8 cellular contexts compared by ENCODE assay signal in the genomic region with DNA sequence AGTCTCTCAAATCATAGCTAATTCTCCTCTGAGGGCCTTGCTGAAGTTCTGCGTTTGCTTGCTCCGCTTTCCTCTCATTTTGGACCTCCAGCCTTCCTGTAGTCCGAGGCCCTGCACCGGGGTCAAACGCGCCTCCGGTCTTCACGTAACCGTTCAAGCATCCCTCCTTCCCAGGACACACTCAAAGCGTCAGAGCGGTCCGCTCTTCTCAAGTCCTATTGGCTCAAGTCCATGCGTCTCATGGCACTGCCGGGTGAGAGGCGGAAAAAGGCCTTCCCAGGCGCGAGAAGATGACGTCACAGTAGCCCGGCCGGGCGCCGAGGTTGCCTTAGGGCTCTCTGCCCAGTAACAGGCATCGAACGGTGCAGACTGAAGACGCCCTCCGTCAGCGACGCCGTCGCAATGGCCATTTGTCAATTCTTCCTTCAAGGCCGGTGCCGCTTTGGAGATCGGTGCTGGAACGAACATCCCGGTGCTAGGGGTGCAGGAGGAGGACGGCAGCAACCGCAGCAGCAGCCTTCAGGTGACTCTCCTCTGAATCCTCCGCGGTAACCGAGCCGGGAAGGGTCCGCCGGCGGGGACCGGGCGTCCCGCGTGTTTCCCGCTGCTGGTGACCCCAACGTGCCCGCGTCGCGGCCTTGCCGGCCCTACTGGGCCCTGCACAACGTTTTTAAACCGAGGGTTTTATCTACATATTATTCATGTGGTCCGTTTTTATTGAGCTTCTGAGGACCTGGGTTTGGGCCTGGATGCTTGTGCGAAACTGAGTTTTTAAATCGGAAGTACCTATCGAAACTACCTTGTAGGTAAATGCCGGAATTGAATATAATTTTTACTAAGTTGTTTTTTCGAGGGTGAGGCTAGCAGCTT. TPM values are rescaled to one million over a fixed set of nuclear protein-coding genes. Genes with fewer than 3 reads are reported as not detected.
DNase-seq lines count a peak whose midpoint lies in the region; ATAC-seq and TF ChIP-seq lines count a peak whose summit lies in the region.

A gene with protein sequence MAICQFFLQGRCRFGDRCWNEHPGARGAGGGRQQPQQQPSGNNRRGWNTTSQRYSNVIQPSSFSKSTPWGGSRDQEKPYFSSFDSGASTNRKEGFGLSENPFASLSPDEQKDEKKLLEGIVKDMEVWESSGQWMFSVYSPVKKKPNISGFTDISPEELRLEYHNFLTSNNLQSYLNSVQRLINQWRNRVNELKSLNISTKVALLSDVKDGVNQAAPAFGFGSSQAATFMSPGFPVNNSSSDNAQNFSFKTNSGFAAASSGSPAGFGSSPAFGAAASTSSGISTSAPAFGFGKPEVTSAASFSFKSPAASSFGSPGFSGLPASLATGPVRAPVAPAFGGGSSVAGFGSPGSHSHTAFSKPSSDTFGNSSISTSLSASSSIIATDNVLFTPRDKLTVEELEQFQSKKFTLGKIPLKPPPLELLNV (plus strand): TSS at position 365 of the 870 bp plus-strand sequence. CDS start 38 bp downstream, at position 403.

- H3K36me3 Mint-ChIP-seq in activated CD4-positive, alpha-beta T cell treated with anti-CD3 and anti-CD28 coated beads, Interleukin-2, amount 10 ng/mL, durations not matched to agents 24 days and 14 days (ENCODE audit: low read depth) = peaks cover 20% of the 10 kb centered on the region

- POLR2A ChIA-PET in BJ (lab: Charles Lee) = no interaction called here

- intact Hi-C loops in activated CD4-positive, alpha-beta T cell treated with anti-CD3 and anti-CD28 coated beads, Interleukin-2, amount 10 ng/mL, durations not matched to agents 24 days and 14 days (cut with micrococcal nuclease) = loop anchor here (1.0 to 10.0 kb wide), 10 partner anchors 77 to 1755 kb away; a partner anchor contains a TSS
- intact Hi-C loops in colonic mucosa (cut with DNase I) = loop anchor here (5.0 kb wide), 1 partner anchor 80 kb away; no protein-coding TSS in a partner anchor

- no peaks in the 10 kb centered on the region for H3K27me3 ChIP-seq in BJ (ENCODE audit: control insufficient read depth, insufficient read depth, low read length)
- H3K27me3 ChIP-seq in colonic mucosa = no peaks in the 10 kb centered on the region
- no peaks in the 10 kb centered on the region for H3K27me3 ChIP-seq in layer of hippocampus (ENCODE audit: control insufficient read depth, insufficient read depth, low read length)

- H3K36me3 ChIP-seq in BJ (ENCODE audit: control insufficient read depth, insufficient read depth, low read length) = no peaks in the 10 kb centered on the region
- no peaks in the 10 kb centered on the region for H3K36me3 ChIP-seq in colonic mucosa

- H3K4me3 Mint-ChIP-seq in activated CD4-positive, alpha-beta T cell treated with anti-CD3 and anti-CD28 coated beads, Interleukin-2, amount 10 ng/mL, durations not matched to agents 24 days and 14 days = peak within 1 kb of the TSS; percentile 94

- CTCF ChIA-PET in BJ (lab: Yijun Ruan, JAX) = interaction anchor here (0.7 to 4.0 kb wide), 3 partner anchors 90 to 96 kb away, joined by 3 to 32 read pairs (median 5); no protein-coding TSS in a partner anchor

- H3K4me3 ChIP-seq in BJ (ENCODE audit: low read depth, low read length) = peak within 1 kb of the TSS; percentile 79
- H3K4me3 ChIP-seq in colonic mucosa = peak within 1 kb of the TSS; percentile 93

- no peaks in the 10 kb centered on the region for H3K9me3 ChIP-seq in colonic mucosa

- no peaks in the 10 kb centered on the region for H3K9me3 Mint-ChIP-seq in activated CD4-positive, alpha-beta T cell treated with anti-CD3 and anti-CD28 coated beads, Interleukin-2, amount 10 ng/mL, durations not matched to agents 24 days and 14 days

- peaks cover 31% of the 10 kb centered on the region for H3K4me1 Mint-ChIP-seq in activated CD4-positive, alpha-beta T cell treated with anti-CD3 and anti-CD28 coated beads, Interleukin-2, amount 10 ng/mL, durations not matched to agents 24 days and 14 days

- peak within 1 kb of the TSS; percentile 72 to 96 for H3K9ac ChIP-seq in colonic mucosa (ENCODE audit: low read depth in 2 of 2, low read length in 2 of 2)

- TF ChIP-seq CTCF in BJ (IDR thresholded peaks at IDR 0.05; ENCODE audit: insufficient read depth, low read depth, low read length) (no peak), colonic mucosa (IDR thresholded peaks at IDR 0.05) (no peak)

- H3K27ac ChIP-seq in colonic mucosa = peak within 1 kb of the TSS; percentile 95
- H3K27ac ChIP-seq in layer of hippocampus (ENCODE audit: low read depth, low read length) = peak within 1 kb of the TSS; percentile 93

- peaks cover 8% of the 10 kb centered on the region for H3K4me1 ChIP-seq in colonic mucosa

- ATAC-seq in GM19324 (IDR thresholded peaks at IDR 0.05; ENCODE audit: low FRiP score, unreplicated experiment) (peak; percentile 97), HG03469 (IDR thresholded peaks at IDR 0.05; ENCODE audit: unreplicated experiment) (peak; percentile 93)

- peak within 1 kb of the TSS; percentile 99 for H3K27ac Mint-ChIP-seq in activated CD4-positive, alpha-beta T cell treated with anti-CD3 and anti-CD28 coated beads, Interleukin-2, amount 10 ng/mL, durations not matched to agents 24 days and 14 days

- DNase-seq in BJ (ENCODE audit: low read depth) (peak; percentile 90), NCI-H526 treated with DMSO at 0.1 percent for 48 hours (lab: John Stamatoyannopoulos, UW) (peak; percentile 96), colonic mucosa (peak; percentile 98)
- peak; percentile 99 for DNase-seq in activated CD4-positive, alpha-beta T cell treated with anti-CD3 and anti-CD28 coated beads, Interleukin-2, amount 10 ng/mL, durations not matched to agents 24 days and 14 days
- DNase-seq in stimulated activated CD4-positive, alpha-beta T cell treated with anti-CD3 and anti-CD28 coated beads, Interleukin-1b, Interleukin-23, amount 100 ng/mL, for 4 hours (ENCODE audit: low read depth in 2 of 2) = peak; percentile 88

- H3K27me3 Mint-ChIP-seq in activated CD4-positive, alpha-beta T cell treated with anti-CD3 and anti-CD28 coated beads, Interleukin-2, amount 10 ng/mL, durations not matched to agents 24 days and 14 days = peaks cover 7% of the 10 kb centered on the region

RNA-seq across cellular contexts. Expression of the gene that starts here (rescaled TPM):
- 24.5 and 25.8 TPM in 2 replicates for polyA plus RNA-seq in BJ (2011; rRNA removed)
- polyA minus RNA-seq in BJ (2011; rRNA and poly(A)+ RNA removed) = 11.1 and 14.2 TPM in 2 replicates
- total RNA-seq in activated CD4-positive, alpha-beta T cell treated with anti-CD3 and anti-CD28 coated beads, Interleukin-2, amount 10 ng/mL, durations not matched to agents 24 days and 14 days = 51.9 and 60.9 TPM in 2 replicates
- 10 to 100 TPM; 23.4 to 30.5 TPM for total RNA-seq in colonic mucosa

Comparison
In these comparisons a context has a peak if more than half of its experiments do, and no peak if none do; other contexts are left out.
1. Peak in every context shown above with its lines: DNase-seq, ATAC-seq, H3K4me3 ChIP-seq and H3K27ac ChIP-seq.